In the genomic region with DNA sequence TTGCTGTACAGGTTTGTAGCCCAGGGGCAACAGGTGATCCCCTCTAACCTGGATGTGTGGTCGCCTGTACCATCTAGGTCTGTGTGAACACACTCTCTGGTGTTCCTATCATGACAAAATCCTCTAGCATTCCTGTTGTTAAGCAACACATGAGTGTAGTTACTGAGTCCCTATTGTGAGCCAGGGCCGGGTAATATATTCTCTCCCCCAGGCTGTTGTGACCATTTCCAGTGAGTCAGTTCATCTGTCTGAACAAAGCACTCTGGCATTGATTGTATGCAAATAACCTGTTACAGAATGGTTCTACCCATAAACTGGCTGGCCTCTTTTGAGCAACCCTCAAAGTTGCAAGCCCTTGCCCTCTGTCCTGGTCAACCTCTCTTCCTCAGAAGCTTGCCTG, we compare ENCODE assay signal across 12 cellular contexts. TPM values are rescaled to one million over a fixed set of nuclear protein-coding genes. Genes with fewer than 3 reads are reported as not detected.
DNase-seq lines count a peak whose midpoint lies in the region; ATAC-seq, FAIRE-seq and TF ChIP-seq lines count a peak whose summit lies in the region.
"Had no signal": no experiment of that assay in that cellular context is flagged by ENCODE, and none has a peak within 500 bp of the region (broad histone marks: within the 10 kb centered on the region; RNA-seq: fewer than 3 reads in every experiment).

No MANE protein-coding gene starts in this region.

- FAIRE-seq in endothelial cell of umbilical vein (lab: Jason Lieb, UNC) = peak; percentile 79
- FAIRE-seq: D721Med had no signal

- H3K79me2 ChIP-seq in endothelial cell of umbilical vein (ENCODE audit: control insufficient read depth, insufficient read depth, low read length) = peaks cover 24% of the 10 kb centered on the region
- H3K79me2 ChIP-seq in mesendoderm (ENCODE audit: control insufficient read depth, insufficient read depth, low read length) = peaks cover 20% of the 10 kb centered on the region

- DNase-seq in COLO829 (ENCODE audit: low spot score) (peak; percentile 50), NCI-H1048 (lab: John Stamatoyannopoulos, UW) (peak; percentile 44), endothelial cell of umbilical vein (ENCODE audit: low read depth, low spot score) (peak; percentile 82), mesendoderm (peak; percentile 95), right cardiac atrium (no peak), DMS79 treated with DMSO at 0.1 percent for 48 hours (lab: John Stamatoyannopoulos, UW) (no peak), cortex of kidney (lab: John Stamatoyannopoulos, UW) (no peak), NCI-H524 treated with DMSO at 0.1 percent for 48 hours (lab: John Stamatoyannopoulos, UW) (no peak)
- DNase-seq: NCI-H146, tibial artery had no signal

- no peaks in the 10 kb centered on the region for H3K36me3 ChIP-seq in endothelial cell of umbilical vein (ENCODE audit: control insufficient read depth in 2 of 2, extremely low read depth in 1 of 2, insufficient read depth in 2 of 2, low read length in 2 of 2)
- no peaks in the 10 kb centered on the region for H3K36me3 ChIP-seq in mesendoderm (ENCODE audit: control insufficient read depth, insufficient read depth, low read length)
- H3K36me3 ChIP-seq: ascending aorta, tibial artery had no signal

- no peaks in the 10 kb centered on the region for H4K20me1 ChIP-seq in endothelial cell of umbilical vein (replicated peaks; ENCODE audit: control insufficient read depth, extremely low read depth, insufficient read depth, low read length)

- H2BK120ac ChIP-seq in mesendoderm (ENCODE audit: low read depth, low read length) = no peak overlapping the region

- no peak for TF ChIP-seq POLR2A in endothelial cell of umbilical vein (IDR thresholded peaks at IDR 0.05; ENCODE audit: low read depth, low read length)

- no peak overlapping the region for H3K4ac ChIP-seq in mesendoderm (ENCODE audit: low read depth, low read length)

- peak overlapping the region; percentile 9 for H3K56ac ChIP-seq in mesendoderm (ENCODE audit: low read length)

- intact Hi-C loops in endothelial cell of umbilical vein (cut with micrococcal nuclease) (loop anchor here (5.0 kb wide), 1 partner anchor 143 kb away; no protein-coding TSS in a partner anchor), right cardiac atrium (cut with DNase I) (loop anchor here in 3 of 4 donors (5.0 to 10.0 kb wide), 2 partner anchors 167 to 169 kb away; no protein-coding TSS in a partner anchor)

- H3K27me3 ChIP-seq in endothelial cell of umbilical vein (ENCODE audit: control insufficient read depth in 2 of 2, insufficient read depth in 2 of 2, low read length in 2 of 2) (no peaks in the 10 kb centered on the region), mesendoderm (ENCODE audit: insufficient read depth, low read length, poor library complexity) (no peaks in the 10 kb centered on the region), right cardiac atrium (ENCODE audit: control insufficient read depth, insufficient read depth) (no peaks in the 10 kb centered on the region)
- H3K27me3 ChIP-seq: ascending aorta, tibial artery had no signal

- H3K79me1 ChIP-seq in mesendoderm (ENCODE audit: low read length) = peaks cover 5% of the 10 kb centered on the region

- H2BK5ac ChIP-seq in mesendoderm (ENCODE audit: low read length) = no peak overlapping the region

- peak overlapping the region; percentile 31 for H3K27ac ChIP-seq in endothelial cell of umbilical vein (ENCODE audit: insufficient read depth, low read depth, low read length)
- no peak overlapping the region for H3K27ac ChIP-seq in mesendoderm (ENCODE audit: low read depth, low read length)
- H3K27ac ChIP-seq in right cardiac atrium (ENCODE audit: low read length) = no peak overlapping the region
- H3K27ac ChIP-seq: tibial artery had no signal

- no peak overlapping the region for H4K5ac ChIP-seq in mesendoderm (ENCODE audit: low read length)

- dilution Hi-C loops in endothelial cell of umbilical vein (cut with MboI; ENCODE audit: extremely low pct_ligation_motif_present, low sequenced_read_pairs) = no loop called here

- no peak overlapping the region for H4K8ac ChIP-seq in mesendoderm (ENCODE audit: low read depth, low read length)

- H3K18ac ChIP-seq in mesendoderm (ENCODE audit: low read length) = no peak overlapping the region

- no CpG with 5 or more reads among the region's 2 CpGs for WGBS in mesendoderm (ENCODE audit: extremely low coverage, insufficient coverage, low lambda C conversion rate)
- WGBS in right cardiac atrium = 72% methylated on average over 2 of the region's 2 CpGs

- no TSS peak for BruUV-seq in endothelial cell of umbilical vein (replicated peaks; lab: Mats Ljungman, UMichigan)

- H3K9me3 ChIP-seq in endothelial cell of umbilical vein (replicated peaks; ENCODE audit: control insufficient read depth, insufficient read depth, low read length) (no peaks in the 10 kb centered on the region), right cardiac atrium (ENCODE audit: control insufficient read depth, low read length) (no peaks in the 10 kb centered on the region)
- H3K9me3 ChIP-seq: ascending aorta, tibial artery had no signal

- H3K4me1 ChIP-seq in endothelial cell of umbilical vein (ENCODE audit: control insufficient read depth, extremely low read depth, insufficient read depth, low read length) (peaks cover 8% of the 10 kb centered on the region), mesendoderm (ENCODE audit: control insufficient read depth, low read depth, low read length) (peaks cover 2% of the 10 kb centered on the region), right cardiac atrium (ENCODE audit: control insufficient read depth, insufficient read depth, low read length) (peaks cover 6% of the 10 kb centered on the region)

- TF ChIP-seq CTCF in endothelial cell of umbilical vein (IDR thresholded peaks at IDR 0.05; ENCODE audit: extremely low read depth in 1 of 2, insufficient read depth in 1 of 2, low read depth in 1 of 2, low read length in 2 of 2) = no peak

- no peak overlapping the region for H3K4me3 ChIP-seq in endothelial cell of umbilical vein (replicated peaks in 1 of 3; ENCODE audit: insufficient read depth in 1 of 3, low read depth in 1 of 3, low read length in 3 of 3)
- H3K4me3 ChIP-seq in mesendoderm (ENCODE audit: low read length) = no peak overlapping the region
- no peak overlapping the region for H3K4me3 ChIP-seq in right cardiac atrium (ENCODE audit: low read length)
- H3K4me3 ChIP-seq: ascending aorta, tibial artery had no signal

- H2AK5ac ChIP-seq in mesendoderm (ENCODE audit: low read length) = no peak overlapping the region

- POLR2A ChIA-PET in endothelial cell of umbilical vein (lab: Charles Lee) = interaction anchor here (0.5 kb wide), 1 partner anchor 1264 kb away, joined by 4 read pairs; no protein-coding TSS in a partner anchor

- CTCF ChIA-PET in endothelial cell of umbilical vein (lab: Charles Lee) = interaction anchor here (1.6 to 2.1 kb wide), 2 partner anchors 43 to 55 kb away, joined by 4 to 16 read pairs; no protein-coding TSS in a partner anchor

- H3K4me2 ChIP-seq in endothelial cell of umbilical vein (ENCODE audit: insufficient read depth, low read length) (no peak overlapping the region), mesendoderm (ENCODE audit: low read length) (no peak overlapping the region)

- ATAC-seq in right cardiac atrium = no peak

- no peak overlapping the region for H2BK15ac ChIP-seq in mesendoderm (replicated peaks; ENCODE audit: low read depth)

- H3K9ac ChIP-seq in endothelial cell of umbilical vein (replicated peaks; ENCODE audit: extremely low read depth, insufficient read depth, low read length) = no peak overlapping the region
- no peak overlapping the region for H3K9ac ChIP-seq in mesendoderm (ENCODE audit: low read length)

- H3K9me1 ChIP-seq in endothelial cell of umbilical vein (replicated peaks; ENCODE audit: control insufficient read depth, extremely low read depth, insufficient read depth, low read length) = no peaks in the 10 kb centered on the region

- no peak overlapping the region for H3K23ac ChIP-seq in mesendoderm (ENCODE audit: low read length)

- H2AFZ ChIP-seq in endothelial cell of umbilical vein (ENCODE audit: low read depth, low read length) = peak overlapping the region; percentile 26

TF ChIP-seq in endothelial cell of umbilical vein, 7 proteins besides CTCF, POLR2A, EP300 and RAD21:
- TF ChIP-seq FOS (IDR thresholded peaks at IDR 0.05; ENCODE audit: borderline replicate concordance, insufficient read depth, low read length) = peak; percentile 23
- no peak for TF ChIP-seq POLR2AphosphoS5 (IDR thresholded peaks at IDR 0.05; ENCODE audit: insufficient read depth, low read depth, low read length)
- TF ChIP-seq MYC (IDR thresholded peaks at IDR 0.05; ENCODE audit: low read depth, low read length) = no peak
- TF ChIP-seq EZH2 (IDR thresholded peaks at IDR 0.05; ENCODE audit: borderline replicate concordance, low read depth, low read length, severe bottlenecking) = no peak
- TF ChIP-seq GATA2 (IDR thresholded peaks at IDR 0.05; ENCODE audit: insufficient read depth, insufficient read length, low read depth, low read length) = no peak

RNA-seq across cellular contexts. Expression of gene FLNB, which starts 2.6 kb away (rescaled TPM):
- 595 and 670 TPM in 2 replicates for total RNA-seq in endothelial cell of umbilical vein
- 479 and 516 TPM in 2 replicates for polyA plus RNA-seq in endothelial cell of umbilical vein
- 267 and 270 TPM in 2 replicates for polyA plus RNA-seq in endothelial cell of umbilical vein (2011; cell fraction: cytosol; rRNA removed)
- polyA plus RNA-seq in endothelial cell of umbilical vein (2011; cell fraction: nucleus; rRNA removed) = 3,546 and 4,297 TPM in 2 replicates
- 427 and 466 TPM in 2 replicates for polyA plus RNA-seq in endothelial cell of umbilical vein (2012)
- polyA minus RNA-seq in endothelial cell of umbilical vein = 1,506 and 1,741 TPM in 2 replicates
- 139 TPM for polyA minus RNA-seq in endothelial cell of umbilical vein (2011; cell fraction: cytosol; rRNA and poly(A)+ RNA removed)
- 3,042 and 3,714 TPM in 2 replicates for polyA minus RNA-seq in endothelial cell of umbilical vein (2011; cell fraction: nucleus; rRNA and poly(A)+ RNA removed)
- 26.8 TPM for polyA plus RNA-seq in mesendoderm (2013, experiment 1 of 2)
- polyA plus RNA-seq in mesendoderm (2013, experiment 2 of 2) = 26.5 TPM
- total RNA-seq in right cardiac atrium = 10 to 100 TPM; 22.9 to 44.9 (median 29.0) TPM
- polyA plus RNA-seq in right cardiac atrium = 36.9 TPM

Comparison
In these comparisons a context has a peak if more than half of its experiments do, and no peak if none do; other contexts are left out.
1. DNase-seq: peak in COLO829 (single experiment), NCI-H1048 (single experiment), endothelial cell of umbilical vein (single experiment) and mesendoderm (single experiment); none in right cardiac atrium (0 of 3), DMS79 treated with DMSO at 0.1 percent for 48 hours (single experiment), cortex of kidney (single experiment) and NCI-H524 treated with DMSO at 0.1 percent for 48 hours (single experiment).
2. RNA of gene FLNB, which starts 2.6 kb away (total RNA-seq): 595 to 670 TPM in endothelial cell of umbilical vein; 22.9 to 44.9 TPM in right cardiac atrium; every median in the first group is over 10 times any median in the second.